8 cellular contexts compared by ENCODE assay signal in genomic region chr1:220880726-220881506, GRCh38. TPM values are rescaled to one million over a fixed set of nuclear protein-coding genes. Genes with fewer than 3 reads are reported as not detected.
DNase-seq lines count a peak whose midpoint lies in the region; ATAC-seq, FAIRE-seq and TF ChIP-seq lines count a peak whose summit lies in the region.

No MANE protein-coding gene starts in this region.

- in situ Hi-C loops in brain microvascular endothelial cell (cut with HindIII; ENCODE audit: low pct_ligation_motif_present, low sequenced_read_pairs) = loop anchor here (25.0 kb wide), 1 partner anchor 556 kb away; no protein-coding TSS in a partner anchor
- in situ Hi-C loops in HepG2 (cut with HindIII; ENCODE audit: extremely low pct_ligation_motif_present, low pct_unique_long_range_greater_than_20kb) = no loop called here

- DNase-seq in CD1c-positive myeloid dendritic cell (ENCODE audit: extremely low spot score) (peak; percentile 95), MG63 (no peak), brain microvascular endothelial cell (no peak), HepG2 (ENCODE audit: low spot score) (no peak), OCI-LY7 (ENCODE audit: low spot score) (no peak), NCI-H2171 treated with DMSO at 0.1 percent for 48 hours (lab: John Stamatoyannopoulos, UW) (no peak)

- peak overlapping the region; percentile 67 for H3K4me3 ChIP-seq in MG63
- peak overlapping the region; percentile 33 for H3K4me3 ChIP-seq in brain microvascular endothelial cell (ENCODE audit: low read depth, low read length)
- H3K4me3 ChIP-seq in HepG2 (replicated peaks in 1 of 3; ENCODE audit: insufficient read depth in 1 of 3, low read depth in 2 of 3, low read length in 3 of 3) = no peak overlapping the region
- peak overlapping the region; percentile 55 to 90 (median 88) for H3K4me3 ChIP-seq in subcutaneous abdominal adipose tissue (ENCODE audit: low read depth in 1 of 5, low read length in 5 of 5)
- H3K4me3 ChIP-seq in OCI-LY7 (ENCODE audit: low read depth, low read length, poor library complexity, severe bottlenecking) = no peak overlapping the region

- no peaks in the 10 kb centered on the region for H3K27me3 ChIP-seq in MG63
- H3K27me3 ChIP-seq in brain microvascular endothelial cell (replicated peaks) = peaks cover 24% of the 10 kb centered on the region
- peaks cover 0 to 11% of the 10 kb centered on the region in 2 experiments; a peak in 1 of 5 replicates for H3K27me3 ChIP-seq in HepG2 (ENCODE audit: control insufficient read depth in 1 of 2, insufficient read depth in 2 of 2, low read length in 2 of 2)
- no peaks in the 10 kb centered on the region for H3K27me3 ChIP-seq in subcutaneous abdominal adipose tissue (ENCODE audit: control insufficient read depth in 5 of 5, insufficient read depth in 4 of 5, low read length in 5 of 5)

- 95% methylated on average over 37 of the region's 37 CpGs for WGBS in HepG2 (ENCODE audit: low lambda C conversion rate)

- H3K9me3 ChIP-seq in MG63 = no peaks in the 10 kb centered on the region
- no peaks in the 10 kb centered on the region for H3K9me3 ChIP-seq in HepG2 (ENCODE audit: low read length)
- no peaks in the 10 kb centered on the region for H3K9me3 ChIP-seq in subcutaneous abdominal adipose tissue (ENCODE audit: control insufficient read depth in 5 of 5, low read length in 5 of 5)
- H3K9me3 ChIP-seq in OCI-LY7 (ENCODE audit: low read length) = no peaks in the 10 kb centered on the region

- ATAC-seq in HepG2 = no peak
- no peak for ATAC-seq in HG02852 (IDR thresholded peaks at IDR 0.05; ENCODE audit: unreplicated experiment)

- TF ChIP-seq CTCF in brain microvascular endothelial cell (IDR thresholded peaks at IDR 0.05; ENCODE audit: low read depth, low read length, missing control alignments) (no peak), HepG2 (CRISPR knock-in tag; IDR thresholded peaks at IDR 0.05) (no peak), OCI-LY7 (conservative IDR thresholded peaks at IDR 0.05; ENCODE audit: low read length) (no peak)

- H3K9ac ChIP-seq in HepG2 (ENCODE audit: insufficient read depth, low read depth, low read length) (no peak overlapping the region), subcutaneous abdominal adipose tissue (ENCODE audit: low read length in 5 of 5) (peak overlapping the region; percentile 59 to 94 (median 89))

- TF ChIP-seq POLR2A in HepG2 (IDR thresholded peaks at IDR 0.05; ENCODE audit: insufficient read depth in 1 of 2, low read depth in 2 of 2, low read length in 2 of 2) = no peak

- H4K20me1 ChIP-seq in HepG2 (ENCODE audit: insufficient read depth, low read length) = no peaks in the 10 kb centered on the region
- H4K20me1 ChIP-seq in OCI-LY7 (ENCODE audit: insufficient read depth, low read length) = no peaks in the 10 kb centered on the region

- no peak for TF ChIP-seq RAD21 in HepG2 (CRISPR knock-in tag; IDR thresholded peaks at IDR 0.05)

- intact Hi-C loops in HepG2 (cut with micrococcal nuclease; ENCODE audit: unreplicated experiment) (no loop called here), OCI-LY7 (cut with micrococcal nuclease; ENCODE audit: unreplicated experiment) (no loop called here)

- no peak for FAIRE-seq in HepG2 (lab: Jason Lieb, UNC)

- no peak overlapping the region for H2AFZ ChIP-seq in HepG2 (ENCODE audit: low read length)
- no peak overlapping the region for H2AFZ ChIP-seq in OCI-LY7 (ENCODE audit: low read length)

- H3K9me2 ChIP-seq in OCI-LY7 (ENCODE audit: insufficient read depth, low read length) = no peaks in the 10 kb centered on the region

- TF ChIP-seq EP300 in HepG2 (IDR thresholded peaks at IDR 0.05; ENCODE audit: low read depth in 2 of 2, low read length in 2 of 2) (no peak), HepG2 (CRISPR knock-in tag; IDR thresholded peaks at IDR 0.05; ENCODE audit: borderline replicate concordance) (no peak)

- POLR2A ChIA-PET in HepG2 (lab: Yijun Ruan, JAX) (no interaction called here), OCI-LY7 (lab: Charles Lee) (no interaction called here)

- H3K79me2 ChIP-seq in HepG2 (ENCODE audit: insufficient read depth, low read length) = no peaks in the 10 kb centered on the region
- no peaks in the 10 kb centered on the region for H3K79me2 ChIP-seq in OCI-LY7 (ENCODE audit: insufficient read depth, low read depth, low read length)

- H3K4me2 ChIP-seq in HepG2 (ENCODE audit: low read depth, low read length) (no peak overlapping the region), OCI-LY7 (ENCODE audit: low read length) (no peak overlapping the region)

- CTCF ChIA-PET in HepG2 (lab: Yijun Ruan, JAX; ENCODE audit: low intra/inter-chr PET ratio, low total read pairs) = no interaction called here
- CTCF ChIA-PET in OCI-LY7 (lab: Charles Lee; ENCODE audit: unreplicated experiment) = no interaction called here

- BruUV-seq in HepG2 (replicated peaks; lab: Mats Ljungman, UMichigan) = no TSS peak
- no TSS peak for BruUV-seq in OCI-LY7 (replicated peaks; lab: Mats Ljungman, UMichigan)

- H3K4me1 ChIP-seq in HepG2 (ENCODE audit: insufficient read depth, low read length) = no peaks in the 10 kb centered on the region
- peaks cover 11 to 64% (median 43%) of the 10 kb centered on the region in 5 donors for H3K4me1 ChIP-seq in subcutaneous abdominal adipose tissue (ENCODE audit: control insufficient read depth in 5 of 5, insufficient read depth in 5 of 5, low read length in 5 of 5)
- no peaks in the 10 kb centered on the region for H3K4me1 ChIP-seq in OCI-LY7 (ENCODE audit: insufficient read depth, low read length, poor library complexity, severe bottlenecking)

- H3K36me3 ChIP-seq in MG63 = peaks cover 36% of the 10 kb centered on the region
- H3K36me3 ChIP-seq in brain microvascular endothelial cell (replicated peaks) = no peaks in the 10 kb centered on the region
- no peaks in the 10 kb centered on the region for H3K36me3 ChIP-seq in HepG2 (replicated peaks in 1 of 2; ENCODE audit: control insufficient read depth in 1 of 2, insufficient read depth in 2 of 2, low read length in 2 of 2)
- H3K36me3 ChIP-seq in subcutaneous abdominal adipose tissue (ENCODE audit: control insufficient read depth in 5 of 5, insufficient read depth in 5 of 5, low read length in 5 of 5) = peaks cover 0 to 38% (median 32%) of the 10 kb centered on the region in 5 donors
- H3K36me3 ChIP-seq in OCI-LY7 (ENCODE audit: insufficient read depth, low read length) = no peaks in the 10 kb centered on the region

- H3K27ac ChIP-seq in brain microvascular endothelial cell = no peak overlapping the region
- no peak overlapping the region for H3K27ac ChIP-seq in HepG2 (ENCODE audit: extremely low read length, insufficient read depth, low read length)
- H3K27ac ChIP-seq in subcutaneous abdominal adipose tissue (ENCODE audit: low read depth, low read length) = peak overlapping the region; percentile 84
- H3K27ac ChIP-seq in OCI-LY7 (ENCODE audit: low read depth, low read length, poor library complexity, severe bottlenecking) = no peak overlapping the region

TF ChIP-seq in HepG2, 621 proteins besides CTCF, POLR2A, EP300 and RAD21:
- TF ChIP-seq FOXK1 (CRISPR knock-in tag; IDR thresholded peaks at IDR 0.05; ENCODE audit: borderline replicate concordance, low read depth) (no peak), CEBPB (IDR thresholded peaks at IDR 0.05; ENCODE audit: borderline replicate concordance, low read depth, low read length) (peak; percentile 78)

RNA-seq across cellular contexts. Expression of gene HLX, which starts 1.7 kb away (rescaled TPM):
- 2.0 and 5.6 TPM in 2 replicates for total RNA-seq in MG63 (2014; rRNA removed; shearing (Covaris generic); ENCODE audit: low replicate concordance)
- total RNA-seq in HepG2 (2016; rRNA removed; fragmentation: Illumina TruSeq; extraction: Trizol) (0.06 and 0.35 TPM in 2 replicates), OCI-LY7 (2022) (not detected in 2 replicates)
- 0.18 and 0.20 TPM in 2 replicates for total RNA-seq in HepG2 (2016; cell fraction: cytosol; rRNA removed; fragmentation: Illumina TruSeq; extraction: Trizol; ENCODE audit: low read depth)
- total RNA-seq in HepG2 (2016; cell fraction: insoluble cytoplasmic fraction; rRNA removed; fragmentation: Illumina TruSeq; extraction: Trizol) = 0.40 and 0.54 TPM in 2 replicates
- total RNA-seq in HepG2 (2016; cell fraction: membrane; rRNA removed; fragmentation: Illumina TruSeq; extraction: Trizol) = 0.31 and 0.40 TPM in 2 replicates
- total RNA-seq in HepG2 (2016; cell fraction: nucleus; rRNA removed; fragmentation: Illumina TruSeq; extraction: Trizol) = 0.78 and 1.2 TPM in 2 replicates
- polyA plus RNA-seq in HepG2 (2011; rRNA removed) = 0.20 and 0.30 TPM in 2 replicates
- polyA plus RNA-seq in HepG2 (2011; cell fraction: cytosol; rRNA removed) = 0.04 and 0.28 TPM in 2 replicates
- 0.66 and 0.69 TPM in 2 replicates for polyA plus RNA-seq in HepG2 (2011; cell fraction: nucleus; rRNA removed)
- polyA plus RNA-seq in HepG2 (2012) = 0.16 and 0.17 TPM in 2 replicates
- polyA plus RNA-seq in HepG2 (2016; cell fraction: cytosol; fragmentation: Illumina TruSeq; extraction: Trizol; ENCODE audit: low read depth) = 0.43 and 0.58 TPM in 2 replicates
- polyA plus RNA-seq in HepG2 (2016; cell fraction: insoluble cytoplasmic fraction; fragmentation: Illumina TruSeq; extraction: Trizol; ENCODE audit: low read depth) = 0.22 and 0.24 TPM in 2 replicates
- 0.40 TPM in 2 replicates for polyA plus RNA-seq in HepG2 (2016; cell fraction: membrane; fragmentation: Illumina TruSeq; extraction: Trizol; ENCODE audit: low read depth)
- 3.1 and 4.9 TPM in 2 replicates for polyA plus RNA-seq in HepG2 (2016; cell fraction: nucleus; fragmentation: Illumina TruSeq; extraction: Trizol; ENCODE audit: insufficient read depth, low read depth)
- polyA minus RNA-seq in HepG2 (2011; rRNA and poly(A)+ RNA removed; ENCODE audit: low replicate concordance) = 0.08 and 1.8 TPM in 2 replicates
- not detected in 2 replicates for polyA minus RNA-seq in HepG2 (2011; cell fraction: cytosol; rRNA and poly(A)+ RNA removed)
- 0.25 and 0.90 TPM in 2 replicates for polyA minus RNA-seq in HepG2 (2011; cell fraction: nucleus; rRNA and poly(A)+ RNA removed)
- not detected in 2 replicates for total RNA-seq in OCI-LY7 (2014; rRNA removed; shearing (Covaris generic))

Comparison
In these comparisons a context has a peak if more than half of its experiments do, and no peak if none do; other contexts are left out.
1. H3K4me3 ChIP-seq: peak in MG63 (single experiment), brain microvascular endothelial cell (single experiment) and subcutaneous abdominal adipose tissue (5 of 5); none in HepG2 (0 of 3) and OCI-LY7 (single experiment).